Comparison of ENCODE assay signal across 26 cellular contexts in the genomic region with DNA sequence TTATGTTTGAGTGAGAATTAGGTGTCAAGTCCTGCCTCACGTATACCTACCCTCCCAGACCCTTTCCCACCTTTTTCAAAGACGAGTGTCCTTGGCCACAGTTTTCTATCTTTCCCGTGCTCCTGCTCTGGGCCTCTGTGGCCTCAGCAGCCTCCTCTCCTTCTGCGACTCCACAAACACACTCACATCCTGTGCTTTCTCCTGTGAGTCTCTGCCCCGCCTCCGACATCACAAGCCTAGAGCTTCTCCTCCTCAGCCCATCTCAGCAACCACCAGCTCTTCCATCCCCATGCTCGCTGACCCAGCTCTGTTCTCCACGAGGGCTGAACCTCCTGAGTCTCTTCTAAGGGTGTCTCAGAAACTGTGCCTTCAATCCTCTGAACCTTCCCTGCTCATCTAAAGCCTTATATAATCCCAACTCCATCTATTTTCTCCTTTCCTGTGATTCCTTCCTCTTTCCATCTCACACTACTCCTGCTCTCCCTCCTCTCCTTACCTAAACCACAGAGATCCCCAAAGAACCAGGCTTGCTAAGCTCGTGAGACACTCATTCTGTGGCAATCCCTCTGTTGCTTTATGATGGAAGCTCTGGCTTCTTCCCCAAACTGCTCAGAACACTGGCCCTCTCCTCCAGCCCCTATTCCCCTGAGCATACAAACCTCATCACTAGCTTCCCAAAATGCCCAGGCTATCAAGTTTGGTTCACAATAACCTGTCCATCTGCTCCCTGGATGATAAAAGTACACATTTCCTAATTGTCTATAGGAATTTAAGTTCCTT. TPM values are rescaled to one million over a fixed set of nuclear protein-coding genes. Genes with fewer than 3 reads are reported as not detected.
"Had no signal": no experiment of that assay in that cellular context is flagged by ENCODE, and none has a peak within 500 bp of the region (broad histone marks: within the 10 kb centered on the region; RNA-seq: fewer than 3 reads in every experiment).

No MANE protein-coding gene starts in this region.

- H3K9me3 Mint-ChIP-seq: activated CD4-positive, alpha-beta memory T cell treated with anti-CD3 and anti-CD28 coated beads, Interleukin-2, amount 10 ng/mL, durations not matched to agents 7 days and 5 days; activated CD4-positive, alpha-beta T cell treated with anti-CD3 and anti-CD28 coated beads, Interleukin-2, amount 10 ng/mL, durations not matched to agents 24 days and 14 days; activated naive CD8-positive, alpha-beta T cell treated with anti-CD3 and anti-CD28 coated beads, Interleukin-2, amount 50 U/mL, for 24 hours; activated T-helper 1 cell treated with anti-CD3 and anti-CD28 coated beads, Interleukin-12 subunit alpha, Interleukin-12 subunit beta, Interleukin-2, Interleukin-4 antibody, amounts not matched to agents 30 ng/mL and 10 ng/mL and 1 ng/mL, durations not matched to agents 14 hours and 24 hours and 36 hours; dendritic cell treated with granulocyte-macrophage colony-stimulating factor and Interleukin-4, amounts not matched to agents 40 ng/mL and 50 ng/mL, for 4 days; nephron; T-helper 1 cell treated with Interleukin-12 subunit alpha and Interleukin-12 subunit beta and Interleukin-4 antibody, amounts not matched to agents 30 μg/mL and 1 μg/mL, for 36 hours had no signal

- H3K27ac ChIP-seq: esophagus squamous epithelium, foreskin keratinocyte, hepatocyte, testis, uterus had no signal

- H2AFZ ChIP-seq: hepatocyte had no signal

- H3K4me3 Mint-ChIP-seq: activated CD4-positive, alpha-beta memory T cell treated with anti-CD3 and anti-CD28 coated beads, Interleukin-2, amount 10 ng/mL, durations not matched to agents 7 days and 5 days; activated CD4-positive, alpha-beta T cell treated with anti-CD3 and anti-CD28 coated beads, Interleukin-2, amount 10 ng/mL, durations not matched to agents 24 days and 14 days; activated naive CD8-positive, alpha-beta T cell treated with anti-CD3 and anti-CD28 coated beads, Interleukin-2, amount 50 U/mL, for 24 hours; activated T-helper 1 cell treated with anti-CD3 and anti-CD28 coated beads, Interleukin-12 subunit alpha, Interleukin-12 subunit beta, Interleukin-2, Interleukin-4 antibody, amounts not matched to agents 30 ng/mL and 10 ng/mL and 1 ng/mL, durations not matched to agents 14 hours and 24 hours and 36 hours; dendritic cell treated with granulocyte-macrophage colony-stimulating factor and Interleukin-4, amounts not matched to agents 40 ng/mL and 50 ng/mL, for 4 days; nephron; stimulated activated effector memory CD8-positive, alpha-beta T cell treated with anti-CD3 and anti-CD28 coated beads, Interleukin-12 subunit alpha, Interleukin-12 subunit beta, amount 100 ng/mL, for 72 hours; T-helper 1 cell treated with Interleukin-12 subunit alpha and Interleukin-12 subunit beta and Interleukin-4 antibody, amounts not matched to agents 30 μg/mL and 1 μg/mL, for 36 hours had no signal

- H3K4me1 Mint-ChIP-seq: stimulated activated effector memory CD8-positive, alpha-beta T cell treated with anti-CD3 and anti-CD28 coated beads, Interleukin-12 subunit alpha, Interleukin-12 subunit beta, amount 100 ng/mL, for 72 hours had no signal

- H3K9me3 ChIP-seq: esophagus squamous epithelium, testis, uterus had no signal

- H3K4me1 ChIP-seq: foreskin keratinocyte, testis, uterus had no signal

- H3K27me3 ChIP-seq: esophagus squamous epithelium, foreskin keratinocyte, hepatocyte, testis, uterus had no signal

- DNase-seq: activated CD4-positive, alpha-beta memory T cell treated with anti-CD3 and anti-CD28 coated beads, Interleukin-2, amount 10 ng/mL, durations not matched to agents 7 days and 5 days; activated CD4-positive, alpha-beta T cell treated with anti-CD3 and anti-CD28 coated beads, Interleukin-2, amount 10 ng/mL, durations not matched to agents 24 days and 14 days; activated gamma-delta T cell; activated naive CD4-positive, alpha-beta T cell treated with anti-CD3 and anti-CD28 coated beads, Interleukin-2, amount 50 U/mL, for 16 hours; activated naive CD8-positive, alpha-beta T cell treated with anti-CD3 and anti-CD28 coated beads, Interleukin-2, amount 50 U/mL, for 24 hours; effector CD8-positive, alpha-beta T cell; esophagus squamous epithelium; foreskin keratinocyte; left ventricle myocardium superior; mammary epithelial cell; nucleus accumbens; posterior cingulate gyrus; small intestine; stimulated activated CD4-positive, alpha-beta T cell treated with anti-CD3 and anti-CD28 coated beads, Interleukin-2, amount 100 ng/mL, for 24 hours; T1000; testis; trophoblast cell; uterus had no signal

- H3K4me3 ChIP-seq: esophagus squamous epithelium, hepatocyte, testis, uterus had no signal

- H3K79me2 ChIP-seq: hepatocyte had no signal

- H3K36me3 Mint-ChIP-seq: stimulated activated effector memory CD8-positive, alpha-beta T cell treated with anti-CD3 and anti-CD28 coated beads, Interleukin-12 subunit alpha, Interleukin-12 subunit beta, amount 100 ng/mL, for 72 hours had no signal

- H3K27ac Mint-ChIP-seq: activated CD4-positive, alpha-beta memory T cell treated with anti-CD3 and anti-CD28 coated beads, Interleukin-2, amount 10 ng/mL, durations not matched to agents 7 days and 5 days; activated CD4-positive, alpha-beta T cell treated with anti-CD3 and anti-CD28 coated beads, Interleukin-2, amount 10 ng/mL, durations not matched to agents 24 days and 14 days; activated naive CD8-positive, alpha-beta T cell treated with anti-CD3 and anti-CD28 coated beads, Interleukin-2, amount 50 U/mL, for 24 hours; activated T-helper 1 cell treated with anti-CD3 and anti-CD28 coated beads, Interleukin-12 subunit alpha, Interleukin-12 subunit beta, Interleukin-2, Interleukin-4 antibody, amounts not matched to agents 30 ng/mL and 10 ng/mL and 1 ng/mL, durations not matched to agents 14 hours and 24 hours and 36 hours; dendritic cell treated with granulocyte-macrophage colony-stimulating factor and Interleukin-4, amounts not matched to agents 40 ng/mL and 50 ng/mL, for 4 days; nephron; stimulated activated effector memory CD8-positive, alpha-beta T cell treated with anti-CD3 and anti-CD28 coated beads, Interleukin-12 subunit alpha, Interleukin-12 subunit beta, amount 100 ng/mL, for 72 hours; T-helper 1 cell treated with Interleukin-12 subunit alpha and Interleukin-12 subunit beta and Interleukin-4 antibody, amounts not matched to agents 30 μg/mL and 1 μg/mL, for 36 hours had no signal

- FAIRE-seq: endothelial cell of umbilical vein, small intestine had no signal

- H3K36me3 ChIP-seq: esophagus squamous epithelium, uterus had no signal

- ATAC-seq: activated naive CD8-positive, alpha-beta T cell treated with anti-CD3 and anti-CD28 coated beads, Interleukin-2, amount 50 U/mL, for 24 hours; foreskin keratinocyte; left ventricle myocardium superior; sciatic nerve; stimulated activated effector memory CD8-positive, alpha-beta T cell treated with anti-CD3 and anti-CD28 coated beads, Interleukin-12 subunit alpha, Interleukin-12 subunit beta, amount 100 ng/mL, for 72 hours had no signal

- H3K27me3 Mint-ChIP-seq: activated CD4-positive, alpha-beta memory T cell treated with anti-CD3 and anti-CD28 coated beads, Interleukin-2, amount 10 ng/mL, durations not matched to agents 7 days and 5 days; activated CD4-positive, alpha-beta T cell treated with anti-CD3 and anti-CD28 coated beads, Interleukin-2, amount 10 ng/mL, durations not matched to agents 24 days and 14 days; dendritic cell treated with granulocyte-macrophage colony-stimulating factor and Interleukin-4, amounts not matched to agents 40 ng/mL and 50 ng/mL, for 4 days had no signal

- H3K4me2 ChIP-seq: hepatocyte had no signal

RNA-seq across cellular contexts. Expression of a gene that starts 55.2 kb away (rescaled TPM):
- total RNA-seq: activated CD4-positive, alpha-beta memory T cell treated with anti-CD3 and anti-CD28 coated beads, Interleukin-2, amount 10 ng/mL, durations not matched to agents 7 days and 5 days; activated CD4-positive, alpha-beta T cell treated with anti-CD3 and anti-CD28 coated beads, Interleukin-2, amount 10 ng/mL, durations not matched to agents 24 days and 14 days; activated T-helper 1 cell treated with anti-CD3 and anti-CD28 coated beads, Interleukin-12 subunit alpha, Interleukin-12 subunit beta, Interleukin-2, Interleukin-4 antibody, amounts not matched to agents 30 ng/mL and 10 ng/mL and 1 ng/mL, durations not matched to agents 14 hours and 24 hours and 36 hours; left ventricle myocardium superior had no signal
- polyA plus RNA-seq: endothelial cell of umbilical vein had no signal
